Comparison of ENCODE assay signal across 1 cellular context in the genomic region with DNA sequence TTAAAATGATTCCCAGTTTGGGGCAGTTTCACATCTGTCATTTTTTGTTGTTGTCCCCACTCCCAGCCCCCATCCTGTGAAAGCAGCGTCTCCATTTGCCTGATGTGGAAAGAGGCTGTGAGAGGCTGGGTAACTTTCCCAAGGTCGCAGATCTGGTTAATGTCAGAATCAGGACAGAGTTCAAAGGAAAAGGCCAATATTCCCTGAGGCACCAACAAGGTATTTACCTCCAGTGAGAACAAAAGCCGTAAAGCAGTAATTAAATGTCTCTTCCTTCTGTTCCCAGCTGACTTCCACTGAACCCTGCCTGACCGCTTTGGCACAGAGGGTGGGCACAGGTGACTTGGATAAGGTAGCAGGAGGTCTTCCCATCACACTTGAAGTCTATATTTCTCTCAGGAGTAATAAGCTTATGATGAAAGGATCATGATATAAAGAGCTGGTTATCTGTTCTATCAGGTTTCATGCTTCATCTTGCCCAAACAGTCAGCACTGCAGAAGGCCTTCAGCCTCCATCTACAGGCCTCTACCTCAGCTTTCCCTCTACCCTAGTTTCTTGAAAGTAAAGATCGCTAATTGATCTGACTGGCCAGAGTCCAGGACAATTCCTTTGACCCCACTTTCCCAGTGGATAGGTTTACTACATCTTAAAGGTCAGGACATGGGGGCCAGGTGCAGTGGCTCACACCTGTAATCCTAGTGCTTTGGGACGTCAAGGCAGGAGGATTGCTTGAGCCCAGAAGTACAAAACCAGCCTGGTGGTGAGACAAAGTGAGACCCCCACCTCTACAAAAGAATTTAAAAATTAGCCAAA.
TF ChIP-seq lines count a peak whose summit lies in the region.

No MANE protein-coding gene starts in this region.

TF ChIP-seq in HepG2, 621 proteins besides CTCF, POLR2A, EP300 and RAD21 (continued from another document and continues in another):
- TF ChIP-seq, protein P1, sequence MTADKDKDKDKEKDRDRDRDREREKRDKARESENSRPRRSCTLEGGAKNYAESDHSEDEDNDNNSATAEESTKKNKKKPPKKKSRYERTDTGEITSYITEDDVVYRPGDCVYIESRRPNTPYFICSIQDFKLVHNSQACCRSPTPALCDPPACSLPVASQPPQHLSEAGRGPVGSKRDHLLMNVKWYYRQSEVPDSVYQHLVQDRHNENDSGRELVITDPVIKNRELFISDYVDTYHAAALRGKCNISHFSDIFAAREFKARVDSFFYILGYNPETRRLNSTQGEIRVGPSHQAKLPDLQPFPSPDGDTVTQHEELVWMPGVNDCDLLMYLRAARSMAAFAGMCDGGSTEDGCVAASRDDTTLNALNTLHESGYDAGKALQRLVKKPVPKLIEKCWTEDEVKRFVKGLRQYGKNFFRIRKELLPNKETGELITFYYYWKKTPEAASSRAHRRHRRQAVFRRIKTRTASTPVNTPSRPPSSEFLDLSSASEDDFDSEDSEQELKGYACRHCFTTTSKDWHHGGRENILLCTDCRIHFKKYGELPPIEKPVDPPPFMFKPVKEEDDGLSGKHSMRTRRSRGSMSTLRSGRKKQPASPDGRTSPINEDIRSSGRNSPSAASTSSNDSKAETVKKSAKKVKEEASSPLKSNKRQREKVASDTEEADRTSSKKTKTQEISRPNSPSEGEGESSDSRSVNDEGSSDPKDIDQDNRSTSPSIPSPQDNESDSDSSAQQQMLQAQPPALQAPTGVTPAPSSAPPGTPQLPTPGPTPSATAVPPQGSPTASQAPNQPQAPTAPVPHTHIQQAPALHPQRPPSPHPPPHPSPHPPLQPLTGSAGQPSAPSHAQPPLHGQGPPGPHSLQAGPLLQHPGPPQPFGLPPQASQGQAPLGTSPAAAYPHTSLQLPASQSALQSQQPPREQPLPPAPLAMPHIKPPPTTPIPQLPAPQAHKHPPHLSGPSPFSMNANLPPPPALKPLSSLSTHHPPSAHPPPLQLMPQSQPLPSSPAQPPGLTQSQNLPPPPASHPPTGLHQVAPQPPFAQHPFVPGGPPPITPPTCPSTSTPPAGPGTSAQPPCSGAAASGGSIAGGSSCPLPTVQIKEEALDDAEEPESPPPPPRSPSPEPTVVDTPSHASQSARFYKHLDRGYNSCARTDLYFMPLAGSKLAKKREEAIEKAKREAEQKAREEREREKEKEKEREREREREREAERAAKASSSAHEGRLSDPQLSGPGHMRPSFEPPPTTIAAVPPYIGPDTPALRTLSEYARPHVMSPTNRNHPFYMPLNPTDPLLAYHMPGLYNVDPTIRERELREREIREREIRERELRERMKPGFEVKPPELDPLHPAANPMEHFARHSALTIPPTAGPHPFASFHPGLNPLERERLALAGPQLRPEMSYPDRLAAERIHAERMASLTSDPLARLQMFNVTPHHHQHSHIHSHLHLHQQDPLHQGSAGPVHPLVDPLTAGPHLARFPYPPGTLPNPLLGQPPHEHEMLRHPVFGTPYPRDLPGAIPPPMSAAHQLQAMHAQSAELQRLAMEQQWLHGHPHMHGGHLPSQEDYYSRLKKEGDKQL (CRISPR knock-in tag; IDR thresholded peaks at IDR 0.05; ENCODE audit: low read depth), result 0 out of 2 replicates have a peak, but pooled peaks have one; percentile 15
- TF ChIP-seq, protein P2, sequence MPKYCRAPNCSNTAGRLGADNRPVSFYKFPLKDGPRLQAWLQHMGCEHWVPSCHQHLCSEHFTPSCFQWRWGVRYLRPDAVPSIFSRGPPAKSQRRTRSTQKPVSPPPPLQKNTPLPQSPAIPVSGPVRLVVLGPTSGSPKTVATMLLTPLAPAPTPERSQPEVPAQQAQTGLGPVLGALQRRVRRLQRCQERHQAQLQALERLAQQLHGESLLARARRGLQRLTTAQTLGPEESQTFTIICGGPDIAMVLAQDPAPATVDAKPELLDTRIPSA (CRISPR knock-in tag; IDR thresholded peaks at IDR 0.05; ENCODE audit: borderline replicate concordance), result no peak
- TF ChIP-seq, protein P3, sequence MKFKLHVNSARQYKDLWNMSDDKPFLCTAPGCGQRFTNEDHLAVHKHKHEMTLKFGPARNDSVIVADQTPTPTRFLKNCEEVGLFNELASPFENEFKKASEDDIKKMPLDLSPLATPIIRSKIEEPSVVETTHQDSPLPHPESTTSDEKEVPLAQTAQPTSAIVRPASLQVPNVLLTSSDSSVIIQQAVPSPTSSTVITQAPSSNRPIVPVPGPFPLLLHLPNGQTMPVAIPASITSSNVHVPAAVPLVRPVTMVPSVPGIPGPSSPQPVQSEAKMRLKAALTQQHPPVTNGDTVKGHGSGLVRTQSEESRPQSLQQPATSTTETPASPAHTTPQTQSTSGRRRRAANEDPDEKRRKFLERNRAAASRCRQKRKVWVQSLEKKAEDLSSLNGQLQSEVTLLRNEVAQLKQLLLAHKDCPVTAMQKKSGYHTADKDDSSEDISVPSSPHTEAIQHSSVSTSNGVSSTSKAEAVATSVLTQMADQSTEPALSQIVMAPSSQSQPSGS (CRISPR knock-in tag; IDR thresholded peaks at IDR 0.05), result peak; percentile 62; the same call in 1 of the 2 replicates
- TF ChIP-seq FOXP1 (IDR thresholded peaks at IDR 0.05) (no peak), FOXP1 (CRISPR knock-in tag; IDR thresholded peaks at IDR 0.05) (peak; percentile 66), NR2F6 (IDR thresholded peaks at IDR 0.05) (peak; percentile 24), NR2F6 (CRISPR knock-in tag; IDR thresholded peaks at IDR 0.05) (peak; percentile 53; the same call in 1 of the 2 replicates), TCF7 (IDR thresholded peaks at IDR 0.05; ENCODE audit: low read depth) (peak; percentile 48; the same call in 1 of the 2 replicates), ZNF430 (CRISPR knock-in tag; IDR thresholded peaks at IDR 0.05) (peak; percentile 40; the same call in 1 of the 2 replicates), ZMYM2 (CRISPR knock-in tag; IDR thresholded peaks at IDR 0.05) (0 out of 2 replicates have a peak, but pooled peaks have one; percentile 14), ZFY (CRISPR knock-in tag; IDR thresholded peaks at IDR 0.05) (0 out of 2 replicates have a peak, but pooled peaks have one; percentile 8), HOXD1 (CRISPR knock-in tag; IDR thresholded peaks at IDR 0.05) (0 out of 2 replicates have a peak, but pooled peaks have one; percentile 41), BCL6 (CRISPR knock-in tag; IDR thresholded peaks at IDR 0.05) (peak; percentile 62), YEATS2 (CRISPR knock-in tag; IDR thresholded peaks at IDR 0.05; ENCODE audit: borderline replicate concordance) (peak; percentile 24; the same call in 1 of the 2 replicates), GATAD1 (CRISPR knock-in tag; IDR thresholded peaks at IDR 0.05) (0 out of 2 replicates have a peak, but pooled peaks have one; percentile 3), PPARG (CRISPR knock-in tag; conservative IDR thresholded peaks at IDR 0.05) (peak; percentile 87), HNF4G (IDR thresholded peaks at IDR 0.05; ENCODE audit: borderline replicate concordance, low read depth, low read length) (peak; percentile 48; the same call in 1 of the 2 replicates), HNF4G (CRISPR knock-in tag; IDR thresholded peaks at IDR 0.05; ENCODE audit: borderline replicate concordance, low read depth) (no peak), ZBTB38 (CRISPR knock-in tag; IDR thresholded peaks at IDR 0.05) (no peak)
- TF ChIP-seq, protein P4, sequence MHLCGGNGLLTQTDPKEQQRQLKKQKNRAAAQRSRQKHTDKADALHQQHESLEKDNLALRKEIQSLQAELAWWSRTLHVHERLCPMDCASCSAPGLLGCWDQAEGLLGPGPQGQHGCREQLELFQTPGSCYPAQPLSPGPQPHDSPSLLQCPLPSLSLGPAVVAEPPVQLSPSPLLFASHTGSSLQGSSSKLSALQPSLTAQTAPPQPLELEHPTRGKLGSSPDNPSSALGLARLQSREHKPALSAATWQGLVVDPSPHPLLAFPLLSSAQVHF (CRISPR knock-in tag; IDR thresholded peaks at IDR 0.05), result no peak
- TF ChIP-seq, protein P5, sequence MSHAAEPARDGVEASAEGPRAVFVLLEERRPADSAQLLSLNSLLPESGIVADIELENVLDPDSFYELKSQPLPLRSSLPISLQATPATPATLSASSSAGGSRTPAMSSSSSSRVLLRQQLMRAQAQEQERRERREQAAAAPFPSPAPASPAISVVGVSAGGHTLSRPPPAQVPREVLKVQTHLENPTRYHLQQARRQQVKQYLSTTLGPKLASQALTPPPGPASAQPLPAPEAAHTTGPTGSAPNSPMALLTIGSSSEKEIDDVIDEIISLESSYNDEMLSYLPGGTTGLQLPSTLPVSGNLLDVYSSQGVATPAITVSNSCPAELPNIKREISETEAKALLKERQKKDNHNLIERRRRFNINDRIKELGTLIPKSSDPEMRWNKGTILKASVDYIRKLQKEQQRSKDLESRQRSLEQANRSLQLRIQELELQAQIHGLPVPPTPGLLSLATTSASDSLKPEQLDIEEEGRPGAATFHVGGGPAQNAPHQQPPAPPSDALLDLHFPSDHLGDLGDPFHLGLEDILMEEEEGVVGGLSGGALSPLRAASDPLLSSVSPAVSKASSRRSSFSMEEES (CRISPR knock-in tag; IDR thresholded peaks at IDR 0.05), result 0 out of 2 replicates have a peak, but pooled peaks have one; percentile 44
- TF ChIP-seq, protein P6, sequence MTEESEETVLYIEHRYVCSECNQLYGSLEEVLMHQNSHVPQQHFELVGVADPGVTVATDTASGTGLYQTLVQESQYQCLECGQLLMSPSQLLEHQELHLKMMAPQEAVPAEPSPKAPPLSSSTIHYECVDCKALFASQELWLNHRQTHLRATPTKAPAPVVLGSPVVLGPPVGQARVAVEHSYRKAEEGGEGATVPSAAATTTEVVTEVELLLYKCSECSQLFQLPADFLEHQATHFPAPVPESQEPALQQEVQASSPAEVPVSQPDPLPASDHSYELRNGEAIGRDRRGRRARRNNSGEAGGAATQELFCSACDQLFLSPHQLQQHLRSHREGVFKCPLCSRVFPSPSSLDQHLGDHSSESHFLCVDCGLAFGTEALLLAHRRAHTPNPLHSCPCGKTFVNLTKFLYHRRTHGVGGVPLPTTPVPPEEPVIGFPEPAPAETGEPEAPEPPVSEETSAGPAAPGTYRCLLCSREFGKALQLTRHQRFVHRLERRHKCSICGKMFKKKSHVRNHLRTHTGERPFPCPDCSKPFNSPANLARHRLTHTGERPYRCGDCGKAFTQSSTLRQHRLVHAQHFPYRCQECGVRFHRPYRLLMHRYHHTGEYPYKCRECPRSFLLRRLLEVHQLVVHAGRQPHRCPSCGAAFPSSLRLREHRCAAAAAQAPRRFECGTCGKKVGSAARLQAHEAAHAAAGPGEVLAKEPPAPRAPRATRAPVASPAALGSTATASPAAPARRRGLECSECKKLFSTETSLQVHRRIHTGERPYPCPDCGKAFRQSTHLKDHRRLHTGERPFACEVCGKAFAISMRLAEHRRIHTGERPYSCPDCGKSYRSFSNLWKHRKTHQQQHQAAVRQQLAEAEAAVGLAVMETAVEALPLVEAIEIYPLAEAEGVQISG (CRISPR knock-in tag; IDR thresholded peaks at IDR 0.05), result peak; percentile 43; the same call in 1 of the 2 replicates
- TF ChIP-seq, protein P7, sequence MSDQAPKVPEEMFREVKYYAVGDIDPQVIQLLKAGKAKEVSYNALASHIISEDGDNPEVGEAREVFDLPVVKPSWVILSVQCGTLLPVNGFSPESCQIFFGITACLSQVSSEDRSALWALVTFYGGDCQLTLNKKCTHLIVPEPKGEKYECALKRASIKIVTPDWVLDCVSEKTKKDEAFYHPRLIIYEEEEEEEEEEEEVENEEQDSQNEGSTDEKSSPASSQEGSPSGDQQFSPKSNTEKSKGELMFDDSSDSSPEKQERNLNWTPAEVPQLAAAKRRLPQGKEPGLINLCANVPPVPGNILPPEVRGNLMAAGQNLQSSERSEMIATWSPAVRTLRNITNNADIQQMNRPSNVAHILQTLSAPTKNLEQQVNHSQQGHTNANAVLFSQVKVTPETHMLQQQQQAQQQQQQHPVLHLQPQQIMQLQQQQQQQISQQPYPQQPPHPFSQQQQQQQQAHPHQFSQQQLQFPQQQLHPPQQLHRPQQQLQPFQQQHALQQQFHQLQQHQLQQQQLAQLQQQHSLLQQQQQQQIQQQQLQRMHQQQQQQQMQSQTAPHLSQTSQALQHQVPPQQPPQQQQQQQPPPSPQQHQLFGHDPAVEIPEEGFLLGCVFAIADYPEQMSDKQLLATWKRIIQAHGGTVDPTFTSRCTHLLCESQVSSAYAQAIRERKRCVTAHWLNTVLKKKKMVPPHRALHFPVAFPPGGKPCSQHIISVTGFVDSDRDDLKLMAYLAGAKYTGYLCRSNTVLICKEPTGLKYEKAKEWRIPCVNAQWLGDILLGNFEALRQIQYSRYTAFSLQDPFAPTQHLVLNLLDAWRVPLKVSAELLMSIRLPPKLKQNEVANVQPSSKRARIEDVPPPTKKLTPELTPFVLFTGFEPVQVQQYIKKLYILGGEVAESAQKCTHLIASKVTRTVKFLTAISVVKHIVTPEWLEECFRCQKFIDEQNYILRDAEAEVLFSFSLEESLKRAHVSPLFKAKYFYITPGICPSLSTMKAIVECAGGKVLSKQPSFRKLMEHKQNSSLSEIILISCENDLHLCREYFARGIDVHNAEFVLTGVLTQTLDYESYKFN (CRISPR knock-in tag; conservative IDR thresholded peaks at IDR 0.05), result peak; percentile 89
- TF ChIP-seq, protein P8, sequence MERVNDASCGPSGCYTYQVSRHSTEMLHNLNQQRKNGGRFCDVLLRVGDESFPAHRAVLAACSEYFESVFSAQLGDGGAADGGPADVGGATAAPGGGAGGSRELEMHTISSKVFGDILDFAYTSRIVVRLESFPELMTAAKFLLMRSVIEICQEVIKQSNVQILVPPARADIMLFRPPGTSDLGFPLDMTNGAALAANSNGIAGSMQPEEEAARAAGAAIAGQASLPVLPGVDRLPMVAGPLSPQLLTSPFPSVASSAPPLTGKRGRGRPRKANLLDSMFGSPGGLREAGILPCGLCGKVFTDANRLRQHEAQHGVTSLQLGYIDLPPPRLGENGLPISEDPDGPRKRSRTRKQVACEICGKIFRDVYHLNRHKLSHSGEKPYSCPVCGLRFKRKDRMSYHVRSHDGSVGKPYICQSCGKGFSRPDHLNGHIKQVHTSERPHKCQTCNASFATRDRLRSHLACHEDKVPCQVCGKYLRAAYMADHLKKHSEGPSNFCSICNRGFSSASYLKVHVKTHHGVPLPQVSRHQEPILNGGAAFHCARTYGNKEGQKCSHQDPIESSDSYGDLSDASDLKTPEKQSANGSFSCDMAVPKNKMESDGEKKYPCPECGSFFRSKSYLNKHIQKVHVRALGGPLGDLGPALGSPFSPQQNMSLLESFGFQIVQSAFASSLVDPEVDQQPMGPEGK (CRISPR knock-in tag; IDR thresholded peaks at IDR 0.05), result peak; percentile 59; the same call in 1 of the 2 replicates
